23 cellular contexts compared by ENCODE assay signal in the genomic region with DNA sequence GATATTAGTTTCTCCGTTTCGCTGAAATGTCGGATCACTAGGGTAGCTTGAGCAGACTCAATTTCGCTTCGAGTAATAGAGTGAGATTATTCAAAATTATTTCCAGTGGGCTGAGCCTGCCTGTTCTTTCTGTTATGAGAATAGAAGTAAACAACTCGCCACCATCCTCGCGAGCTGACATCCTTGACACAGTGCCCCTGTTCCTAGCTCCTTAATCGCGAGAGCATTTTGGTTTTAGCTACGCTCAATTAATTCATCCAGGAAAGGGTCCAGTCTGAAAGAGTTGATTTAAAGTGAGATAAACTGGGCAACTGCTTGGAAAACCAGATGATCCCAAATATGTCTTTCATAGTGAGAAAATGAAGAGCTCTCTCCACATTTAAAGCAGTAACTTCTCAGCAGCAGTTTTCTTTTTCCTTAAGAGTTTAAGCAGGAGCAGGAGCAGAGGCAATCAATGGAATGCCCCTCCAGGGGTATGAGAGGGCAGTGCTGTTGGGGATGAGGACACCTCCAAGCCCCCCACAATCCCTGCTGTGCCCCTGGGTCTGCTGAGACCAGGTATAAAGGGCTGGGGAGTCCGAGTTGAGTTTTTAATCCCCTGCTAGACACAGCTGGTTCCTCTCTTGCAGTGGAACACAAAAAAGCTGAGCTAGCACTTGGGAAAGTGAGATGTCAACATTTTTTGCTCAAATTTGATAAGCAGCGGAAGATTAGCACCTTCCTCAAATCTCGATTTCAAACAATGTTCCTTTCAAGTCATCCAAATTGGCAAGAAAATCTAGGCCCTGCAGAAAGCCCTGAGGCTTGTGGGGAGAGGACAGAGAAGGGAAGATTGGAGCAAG.
DNase-seq lines count a peak whose midpoint lies in the region; FAIRE-seq and TF ChIP-seq lines count a peak whose summit lies in the region.
"Had no signal": no experiment of that assay in that cellular context is flagged by ENCODE, and none has a peak within 500 bp of the region (broad histone marks: within the 10 kb centered on the region; RNA-seq: fewer than 3 reads in every experiment).

No MANE protein-coding gene starts in this region.

- CTCF ChIA-PET in Caco-2 (lab: Charles Lee) = no interaction called here

- no CpG with 5 or more reads among the region's 14 CpGs for WGBS in trophoblast cell (ENCODE audit: extremely low coverage, insufficient coverage, insufficient read length)
- WGBS in sigmoid colon, 2 donors = 79 to 88% methylated on average over 14 of the region's 14 CpGs

- H3K79me1 ChIP-seq in trophoblast cell (ENCODE audit: low read length) = no peaks in the 10 kb centered on the region

- TF ChIP-seq EP300 in sigmoid colon (IDR thresholded peaks at IDR 0.05) = no peak

- H3K4me3 ChIP-seq in Caco-2 (ENCODE audit: low read depth, low read length) (no peak overlapping the region), bronchial epithelial cell (ENCODE audit: low read depth, low read length) (no peak overlapping the region), right atrium auricular region (no peak overlapping the region), trophoblast cell (ENCODE audit: low read depth, low read length) (no peak overlapping the region), sigmoid colon (no peak overlapping the region)
- H3K4me3 ChIP-seq: MG63, mucosa of descending colon, SJSA1, skin epidermis had no signal

- BruUV-seq in Caco-2 (replicated peaks; lab: Mats Ljungman, UMichigan) = no TSS peak

- POLR2A ChIA-PET in Caco-2 (lab: Charles Lee) = no interaction called here

- no peak overlapping the region for H3K18ac ChIP-seq in trophoblast cell (ENCODE audit: low read length)

- intact Hi-C loops in Caco-2 (cut with micrococcal nuclease; ENCODE audit: unreplicated experiment) = no loop called here
- intact Hi-C loops in sigmoid colon (cut with DNase I) = no loop called here

- peaks cover 5% of the 10 kb centered on the region for H3K9me3 Mint-ChIP-seq in Caco-2 (ENCODE audit: unreplicated experiment)
- H3K9me3 Mint-ChIP-seq: activated B cell treated with CpG ODN at 0.5 μM for 24 hours; activated CD4-positive, alpha-beta memory T cell treated with anti-CD3 and anti-CD28 coated beads, Interleukin-2, amount 10 ng/mL, durations not matched to agents 7 days and 5 days; activated naive CD4-positive, alpha-beta T cell treated with anti-CD3 and anti-CD28 coated beads, Interleukin-2, amount 50 U/mL, for 24 hours; activated T-cell treated with anti-CD3 and anti-CD28 coated beads, Interleukin-2, amount 50 U/mL, for 24 hours had no signal

- peak overlapping the region; percentile 31 for H2BK12ac ChIP-seq in trophoblast cell (ENCODE audit: low read length)

- peaks cover 3% of the 10 kb centered on the region for H3K36me3 Mint-ChIP-seq in Caco-2 (ENCODE audit: insufficient read depth, unreplicated experiment)
- H3K36me3 Mint-ChIP-seq: activated naive CD4-positive, alpha-beta T cell treated with anti-CD3 and anti-CD28 coated beads, Interleukin-2, amount 50 U/mL, for 24 hours had no signal

- H3K23ac ChIP-seq in trophoblast cell (ENCODE audit: low read length) = no peak overlapping the region

- TF ChIP-seq CTCF in Caco-2 (IDR thresholded peaks at IDR 0.05; ENCODE audit: insufficient read depth in 1 of 2, low read depth in 1 of 2, low read length in 1 of 2, severe bottlenecking in 1 of 2, unreplicated experiment in 1 of 2) (no peak), bronchial epithelial cell (IDR thresholded peaks at IDR 0.05; ENCODE audit: insufficient read depth, low read length, severe bottlenecking) (no peak), right atrium auricular region (IDR thresholded peaks at IDR 0.05) (no peak), GM10266 (IDR thresholded peaks at IDR 0.05; ENCODE audit: control insufficient read depth, insufficient read depth, low read depth, missing control alignments) (no peak), sigmoid colon (IDR thresholded peaks at IDR 0.05) (no peak)

- H4K12ac ChIP-seq in trophoblast cell (ENCODE audit: low read depth, low read length) = no peak overlapping the region

- H3K79me2 ChIP-seq in trophoblast cell (ENCODE audit: control insufficient read depth, insufficient read depth, low read length, poor library complexity) = no peaks in the 10 kb centered on the region

- no peaks in the 10 kb centered on the region for H3K27me3 Mint-ChIP-seq in Caco-2 (ENCODE audit: insufficient read depth, unreplicated experiment)
- H3K27me3 Mint-ChIP-seq: activated B cell treated with CpG ODN at 0.5 μM for 24 hours; activated CD4-positive, alpha-beta memory T cell treated with anti-CD3 and anti-CD28 coated beads, Interleukin-2, amount 10 ng/mL, durations not matched to agents 7 days and 5 days; activated naive CD4-positive, alpha-beta T cell treated with anti-CD3 and anti-CD28 coated beads, Interleukin-2, amount 50 U/mL, for 24 hours had no signal

- H3K4me2 ChIP-seq in trophoblast cell (ENCODE audit: low read length) = no peak overlapping the region

- H3K27me3 ChIP-seq in Caco-2 (replicated peaks; ENCODE audit: control insufficient read depth, insufficient read depth, low read length) (no peaks in the 10 kb centered on the region), bronchial epithelial cell (ENCODE audit: control insufficient read depth, insufficient read depth, low read length) (no peaks in the 10 kb centered on the region), right atrium auricular region (no peaks in the 10 kb centered on the region), trophoblast cell (ENCODE audit: insufficient read depth, low read length) (no peaks in the 10 kb centered on the region), sigmoid colon (peaks cover 0 to 4% (median 0%) of the 10 kb centered on the region in 3 donors)
- H3K27me3 ChIP-seq: MG63, SJSA1 had no signal

- no peak overlapping the region for H2BK120ac ChIP-seq in trophoblast cell (ENCODE audit: insufficient read depth, low read length, poor library complexity)

- H3K9ac ChIP-seq in trophoblast cell (ENCODE audit: low read length) = no peak overlapping the region

- H3K4me1 ChIP-seq in Caco-2 = peaks cover 14% of the 10 kb centered on the region
- peaks cover 0 to 5% of the 10 kb centered on the region in 2 donors for H3K4me1 ChIP-seq in right atrium auricular region
- peaks cover 5 to 7% of the 10 kb centered on the region in 2 experiments for H3K4me1 ChIP-seq in trophoblast cell (ENCODE audit: control insufficient read depth in 1 of 2, insufficient read depth in 2 of 2, low read length in 2 of 2)
- peaks cover 0 to 9% (median 4%) of the 10 kb centered on the region in 4 donors for H3K4me1 ChIP-seq in sigmoid colon
- H3K4me1 ChIP-seq: SJSA1 had no signal

- no peak overlapping the region for H3K14ac ChIP-seq in trophoblast cell (ENCODE audit: low read length)

- H4K8ac ChIP-seq in trophoblast cell (ENCODE audit: low read depth, low read length) = no peak overlapping the region

- H3K36me3 ChIP-seq in Caco-2 (ENCODE audit: control insufficient read depth, insufficient read depth, low read length) = no peaks in the 10 kb centered on the region
- no peaks in the 10 kb centered on the region for H3K36me3 ChIP-seq in bronchial epithelial cell (ENCODE audit: control insufficient read depth, insufficient read depth, low read length)
- H3K36me3 ChIP-seq in right atrium auricular region = no peaks in the 10 kb centered on the region
- no peaks in the 10 kb centered on the region for H3K36me3 ChIP-seq in trophoblast cell (ENCODE audit: control insufficient read depth in 1 of 2, insufficient read depth in 2 of 2, low read length in 2 of 2)
- no peaks in the 10 kb centered on the region for H3K36me3 ChIP-seq in sigmoid colon
- H3K36me3 ChIP-seq: MG63, SJSA1 had no signal

- peak; percentile 23 for FAIRE-seq in bronchial epithelial cell (lab: Jason Lieb, UNC)
- FAIRE-seq: colon had no signal

- no peak for TF ChIP-seq POLR2A in sigmoid colon (IDR thresholded peaks at IDR 0.05)

- H3K27ac Mint-ChIP-seq in Caco-2 (ENCODE audit: unreplicated experiment) = peak overlapping the region; percentile 33
- H3K27ac Mint-ChIP-seq: activated B cell treated with CpG ODN at 0.5 μM for 24 hours; activated CD4-positive, alpha-beta memory T cell treated with anti-CD3 and anti-CD28 coated beads, Interleukin-2, amount 10 ng/mL, durations not matched to agents 7 days and 5 days; activated naive CD4-positive, alpha-beta T cell treated with anti-CD3 and anti-CD28 coated beads, Interleukin-2, amount 50 U/mL, for 24 hours; activated T-cell treated with anti-CD3 and anti-CD28 coated beads, Interleukin-2, amount 50 U/mL, for 24 hours had no signal

- H3K27ac ChIP-seq in right atrium auricular region (peak overlapping the region; percentile 43 to 55), trophoblast cell (ENCODE audit: low read depth, low read length) (no peak overlapping the region), sigmoid colon (no peak overlapping the region)
- H3K27ac ChIP-seq: SJSA1 had no signal

- no peak overlapping the region for H2AK5ac ChIP-seq in trophoblast cell (ENCODE audit: low read length)

- H2BK5ac ChIP-seq in trophoblast cell (ENCODE audit: low read depth, low read length, poor library complexity) = no peak overlapping the region

- no peak overlapping the region for H2AFZ ChIP-seq in trophoblast cell (ENCODE audit: insufficient read depth, low read length, poor library complexity)

- no peak overlapping the region for H3K4me3 Mint-ChIP-seq in Caco-2 (ENCODE audit: unreplicated experiment)
- H3K4me3 Mint-ChIP-seq: activated B cell treated with CpG ODN at 0.5 μM for 24 hours; activated CD4-positive, alpha-beta memory T cell treated with anti-CD3 and anti-CD28 coated beads, Interleukin-2, amount 10 ng/mL, durations not matched to agents 7 days and 5 days; activated naive CD4-positive, alpha-beta T cell treated with anti-CD3 and anti-CD28 coated beads, Interleukin-2, amount 50 U/mL, for 24 hours; activated T-cell treated with anti-CD3 and anti-CD28 coated beads, Interleukin-2, amount 50 U/mL, for 24 hours had no signal

- no peaks in the 10 kb centered on the region for H3K9me3 ChIP-seq in Caco-2
- no peaks in the 10 kb centered on the region for H3K9me3 ChIP-seq in right atrium auricular region
- no peaks in the 10 kb centered on the region for H3K9me3 ChIP-seq in trophoblast cell (ENCODE audit: insufficient read depth, low read depth, low read length)
- H3K9me3 ChIP-seq in sigmoid colon = no peaks in the 10 kb centered on the region
- H3K9me3 ChIP-seq: MG63, mucosa of descending colon, SJSA1 had no signal

- peak overlapping the region; percentile 41 for H4K91ac ChIP-seq in trophoblast cell (ENCODE audit: low read depth, low read length)

- H3K4ac ChIP-seq in trophoblast cell (ENCODE audit: low read depth, low read length) = no peak overlapping the region

- no peak for DNase-seq in Caco-2
- DNase-seq in bronchial epithelial cell (ENCODE audit: low read depth) = no peak
- DNase-seq in right atrium auricular region (ENCODE audit: low spot score) = no peak
- no peak for DNase-seq in trophoblast cell
- no peak for DNase-seq in stimulated activated CD4-positive, alpha-beta T cell treated with anti-CD3 and anti-CD28 coated beads, Interleukin-4, amount 100 ng/mL, for 1 hour
- DNase-seq in dedifferentiated amniotic fluid mesenchymal stem cell (ENCODE audit: extremely low spot score) = no peak
- no peak for DNase-seq in GM10266 (ENCODE audit: extremely low spot score)
- no peak for DNase-seq in sigmoid colon
- DNase-seq: activated B cell treated with CpG ODN at 0.5 μM for 24 hours; activated CD4-positive, alpha-beta memory T cell treated with anti-CD3 and anti-CD28 coated beads, Interleukin-2, amount 10 ng/mL, durations not matched to agents 7 days and 5 days; activated T-cell treated with anti-CD3 and anti-CD28 coated beads, Interleukin-2, amount 50 U/mL, for 24 hours; DMS79 treated with DMSO at 0.1 percent for 48 hours; foreskin fibroblast; MG63; mucosa of descending colon; NCI-H226; occipital lobe; PC-3; stimulated activated CD4-positive, alpha-beta T cell treated with anti-CD3 and anti-CD28 coated beads, Interleukin-4, amount 100 ng/mL, for 4 hours had no signal

- peaks cover 17% of the 10 kb centered on the region for H3K4me1 Mint-ChIP-seq in Caco-2 (ENCODE audit: low read depth, unreplicated experiment)
- H3K4me1 Mint-ChIP-seq: activated B cell treated with CpG ODN at 0.5 μM for 24 hours; activated CD4-positive, alpha-beta memory T cell treated with anti-CD3 and anti-CD28 coated beads, Interleukin-2, amount 10 ng/mL, durations not matched to agents 7 days and 5 days; activated naive CD4-positive, alpha-beta T cell treated with anti-CD3 and anti-CD28 coated beads, Interleukin-2, amount 50 U/mL, for 24 hours had no signal

Comparison
In these comparisons a context has a peak if more than half of its experiments do, and no peak if none do; other contexts are left out.
1. H3K27ac ChIP-seq: peak in right atrium auricular region (2 of 2); none in trophoblast cell (single experiment) and sigmoid colon (0 of 4).